In the genomic region with DNA sequence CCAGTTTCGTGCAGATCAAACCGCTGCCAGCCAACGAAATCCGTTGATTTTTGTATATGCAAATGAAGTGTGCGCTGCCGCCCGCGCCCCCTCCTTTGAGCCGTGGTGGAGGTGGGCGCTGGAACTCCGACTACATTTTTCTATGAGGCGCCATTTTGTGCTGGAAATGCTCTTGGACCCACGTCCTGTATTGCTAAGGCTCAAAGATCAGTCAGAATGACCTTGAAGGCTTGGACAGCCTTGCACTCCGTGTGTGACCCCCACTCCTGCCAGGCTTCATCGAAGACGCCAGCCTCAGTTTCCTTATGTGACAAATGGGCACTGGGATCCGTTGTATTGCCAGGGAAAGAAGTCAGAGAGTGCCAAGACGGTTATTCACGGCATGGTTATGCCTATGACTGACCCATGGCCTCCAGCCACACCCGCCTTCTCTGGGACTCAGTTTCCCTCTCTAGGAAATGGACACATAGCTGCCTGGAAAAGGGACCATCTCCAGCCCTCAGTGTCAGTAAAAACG, we compare ENCODE assay signal across 8 cellular contexts. TPM values are rescaled to one million over a fixed set of nuclear protein-coding genes. Genes with fewer than 3 reads are reported as not detected.
DNase-seq lines count a peak whose midpoint lies in the region; ATAC-seq, FAIRE-seq and TF ChIP-seq lines count a peak whose summit lies in the region.

No MANE protein-coding gene starts in this region.

- 72% methylated on average over 7 of the region's 21 CpGs for WGBS in suprapubic skin

- H3K4me1 ChIP-seq in keratinocyte (ENCODE audit: control insufficient read depth, extremely low read depth, insufficient read depth, low read length) (peaks cover 20% of the 10 kb centered on the region), suprapubic skin (peaks cover 15% of the 10 kb centered on the region)

- dilution Hi-C loops in keratinocyte (cut with MboI; ENCODE audit: extremely low pct_ligation_motif_present, low sequenced_read_pairs), result no loop called here

- H3K27ac ChIP-seq in keratinocyte (ENCODE audit: control insufficient read depth, insufficient read depth, low read length) (peak overlapping the region; percentile 83), suprapubic skin (peak overlapping the region; percentile 96)

- TF ChIP-seq POLR2A in suprapubic skin (IDR thresholded peaks at IDR 0.05), result no peak

- no peak for DNase-seq in T-helper 2 cell treated with Interferon-gamma antibody and Interleukin-4, amounts not matched to agents 5 μg/mL and 100 μg/mL, for 36 hours (ENCODE audit: low spot score)
- DNase-seq in T-helper 2 cell (no peak), keratinocyte (ENCODE audit: low read depth, low spot score) (no peak), suprapubic skin (ENCODE audit: low spot score in 2 of 2) (no peak), sciatic nerve (ENCODE audit: low spot score) (no peak), GF-D8 (lab: John Stamatoyannopoulos, UW) (no peak), amygdala (lab: John Stamatoyannopoulos, UW) (no peak)
- no peak for DNase-seq in activated T-helper 2 cell treated with anti-CD3 and anti-CD28 coated beads, Interferon-gamma antibody, Interleukin-2, Interleukin-4, amounts not matched to agents 10 μg/mL and 5 μg/mL and 100 μg/mL, durations not matched to agents 14 hours and 24 hours and 36 hours (ENCODE audit: low spot score)

- TF ChIP-seq EP300 in suprapubic skin (IDR thresholded peaks at IDR 0.05), result no peak

- H3K9me3 ChIP-seq in keratinocyte (ENCODE audit: control insufficient read depth, low read depth, low read length) (no peaks in the 10 kb centered on the region), suprapubic skin (no peaks in the 10 kb centered on the region)

- ATAC-seq in sciatic nerve, result no peak

- peak overlapping the region; percentile 68 to 87 (median 76) for H3K4me3 ChIP-seq in keratinocyte (ENCODE audit: control insufficient read depth in 2 of 3, extremely low read depth in 1 of 3, insufficient read depth in 2 of 3, low read depth in 1 of 3, low read length in 3 of 3)
- peak overlapping the region; percentile 97 for H3K4me3 ChIP-seq in suprapubic skin

- H3K4me2 ChIP-seq in keratinocyte (ENCODE audit: control insufficient read depth, extremely low read depth, insufficient read depth, low read depth, low read length), result peak overlapping the region; percentile 90

- peaks cover 36% of the 10 kb centered on the region for H3K36me3 Mint-ChIP-seq in T-helper 2 cell treated with Interferon-gamma antibody and Interleukin-4, amounts not matched to agents 5 μg/mL and 100 μg/mL, for 36 hours (ENCODE audit: low read depth)
- H3K36me3 Mint-ChIP-seq in activated T-helper 2 cell treated with anti-CD3 and anti-CD28 coated beads, Interferon-gamma antibody, Interleukin-2, Interleukin-4, amounts not matched to agents 10 μg/mL and 5 μg/mL and 100 μg/mL, durations not matched to agents 14 hours and 24 hours and 36 hours (ENCODE audit: low read depth), result peaks cover 46% of the 10 kb centered on the region

- H3K36me3 ChIP-seq in keratinocyte (ENCODE audit: control insufficient read depth in 2 of 2, extremely low read depth in 1 of 2, insufficient read depth in 2 of 2, low read length in 2 of 2), result peaks cover 9 to 22% of the 10 kb centered on the region in 2 experiments
- peaks cover 15% of the 10 kb centered on the region for H3K36me3 ChIP-seq in suprapubic skin

- peak overlapping the region; percentile 97 for H2AFZ ChIP-seq in keratinocyte (ENCODE audit: control insufficient read depth, low read length)

- no peak for TF ChIP-seq CTCF in keratinocyte (optimal IDR thresholded peaks at IDR 0.05 in 1 of 3, IDR thresholded peaks at IDR 0.05 in 1 of 3, conservative IDR thresholded peaks at IDR 0.05 in 1 of 3; ENCODE audit: extremely low read depth in 1 of 3, insufficient read depth in 2 of 3, low read length in 3 of 3)
- no peak for TF ChIP-seq CTCF in suprapubic skin (IDR thresholded peaks at IDR 0.05)

- H3K9ac ChIP-seq in keratinocyte (ENCODE audit: control insufficient read depth, extremely low read depth, insufficient read depth, low read length), result peak overlapping the region; percentile 69

- peak overlapping the region; percentile 99 for H3K27ac Mint-ChIP-seq in T-helper 2 cell treated with Interferon-gamma antibody and Interleukin-4, amounts not matched to agents 5 μg/mL and 100 μg/mL, for 36 hours
- peak overlapping the region; percentile 97 for H3K27ac Mint-ChIP-seq in activated T-helper 2 cell treated with anti-CD3 and anti-CD28 coated beads, Interferon-gamma antibody, Interleukin-2, Interleukin-4, amounts not matched to agents 10 μg/mL and 5 μg/mL and 100 μg/mL, durations not matched to agents 14 hours and 24 hours and 36 hours

- H3K4me1 Mint-ChIP-seq in T-helper 2 cell treated with Interferon-gamma antibody and Interleukin-4, amounts not matched to agents 5 μg/mL and 100 μg/mL, for 36 hours (ENCODE audit: low read depth), result peaks cover 21% of the 10 kb centered on the region
- peaks cover 19% of the 10 kb centered on the region for H3K4me1 Mint-ChIP-seq in activated T-helper 2 cell treated with anti-CD3 and anti-CD28 coated beads, Interferon-gamma antibody, Interleukin-2, Interleukin-4, amounts not matched to agents 10 μg/mL and 5 μg/mL and 100 μg/mL, durations not matched to agents 14 hours and 24 hours and 36 hours (ENCODE audit: low read depth)

- peaks cover 10% of the 10 kb centered on the region for H3K27me3 Mint-ChIP-seq in T-helper 2 cell treated with Interferon-gamma antibody and Interleukin-4, amounts not matched to agents 5 μg/mL and 100 μg/mL, for 36 hours (ENCODE audit: low read depth)
- peaks cover 5% of the 10 kb centered on the region for H3K27me3 Mint-ChIP-seq in activated T-helper 2 cell treated with anti-CD3 and anti-CD28 coated beads, Interferon-gamma antibody, Interleukin-2, Interleukin-4, amounts not matched to agents 10 μg/mL and 5 μg/mL and 100 μg/mL, durations not matched to agents 14 hours and 24 hours and 36 hours (ENCODE audit: low read depth)

- peaks cover 33% of the 10 kb centered on the region for H3K79me2 ChIP-seq in keratinocyte (ENCODE audit: control insufficient read depth, insufficient read depth, low read length)

- peak overlapping the region; percentile 94 for H3K4me3 Mint-ChIP-seq in T-helper 2 cell treated with Interferon-gamma antibody and Interleukin-4, amounts not matched to agents 5 μg/mL and 100 μg/mL, for 36 hours
- peak overlapping the region; percentile 93 for H3K4me3 Mint-ChIP-seq in activated T-helper 2 cell treated with anti-CD3 and anti-CD28 coated beads, Interferon-gamma antibody, Interleukin-2, Interleukin-4, amounts not matched to agents 10 μg/mL and 5 μg/mL and 100 μg/mL, durations not matched to agents 14 hours and 24 hours and 36 hours (ENCODE audit: low read depth)

- H3K9me1 ChIP-seq in keratinocyte (ENCODE audit: control insufficient read depth, extremely low read depth, insufficient read depth, low read length), result no peaks in the 10 kb centered on the region

- H3K9me3 Mint-ChIP-seq in T-helper 2 cell treated with Interferon-gamma antibody and Interleukin-4, amounts not matched to agents 5 μg/mL and 100 μg/mL, for 36 hours, result peaks cover 23% of the 10 kb centered on the region
- H3K9me3 Mint-ChIP-seq in activated T-helper 2 cell treated with anti-CD3 and anti-CD28 coated beads, Interferon-gamma antibody, Interleukin-2, Interleukin-4, amounts not matched to agents 10 μg/mL and 5 μg/mL and 100 μg/mL, durations not matched to agents 14 hours and 24 hours and 36 hours, result peaks cover 16% of the 10 kb centered on the region

- intact Hi-C loops in activated T-helper 2 cell treated with anti-CD3 and anti-CD28 coated beads, Interferon-gamma antibody, Interleukin-2, Interleukin-4, amounts not matched to agents 10 μg/mL and 5 μg/mL and 100 μg/mL, durations not matched to agents 14 hours and 24 hours and 36 hours (cut with micrococcal nuclease), result loop anchor here (1.0 kb wide), 3 partner anchors 53 to 149 kb away; a partner anchor contains a TSS
- intact Hi-C loops in sciatic nerve (cut with DNase I), result no loop called here

- H3K27me3 ChIP-seq in keratinocyte (ENCODE audit: control insufficient read depth, extremely low read depth, insufficient read depth, low read length) (no peaks in the 10 kb centered on the region), suprapubic skin (no peaks in the 10 kb centered on the region)

- FAIRE-seq in keratinocyte (lab: Jason Lieb, UNC), result no peak

- peaks cover 12% of the 10 kb centered on the region for H4K20me1 ChIP-seq in keratinocyte (ENCODE audit: control insufficient read depth, extremely low read depth, insufficient read depth, low read length)

RNA-seq across cellular contexts. Expression of a gene that starts 0.8 kb away (rescaled TPM):
- 210 and 220 TPM in 2 replicates for total RNA-seq in activated T-helper 2 cell treated with anti-CD3 and anti-CD28 coated beads, Interferon-gamma antibody, Interleukin-2, Interleukin-4, amounts not matched to agents 10 μg/mL and 5 μg/mL and 100 μg/mL, durations not matched to agents 14 hours and 24 hours and 36 hours
- polyA plus RNA-seq in keratinocyte, result 22.1 to 42.3 TPM (median 31.8 TPM) in 3 replicates
- 15.8 TPM for polyA plus RNA-seq in keratinocyte (2011; ENCODE audit: low read depth)
- 22.8 and 36.7 TPM in 2 replicates for polyA plus RNA-seq in keratinocyte (2011; cell fraction: cytosol; rRNA removed)
- 17.6 and 18.6 TPM in 2 replicates for polyA plus RNA-seq in keratinocyte (2011; cell fraction: nucleus; rRNA removed)
- polyA plus RNA-seq in keratinocyte (2012; ENCODE audit: low replicate concordance), result 10.3 and 46.1 TPM in 2 replicates
- 13.1 to 95.6 TPM (median 17.0 TPM) in 3 replicates for polyA minus RNA-seq in keratinocyte
- 92.3 TPM for polyA minus RNA-seq in keratinocyte (2011; cell fraction: cytosol; rRNA and poly(A)+ RNA removed)
- polyA minus RNA-seq in keratinocyte (2011; cell fraction: nucleus; rRNA and poly(A)+ RNA removed), result 7.1 and 14.1 TPM in 2 replicates
- 10 to 100 TPM in 2 of 4 donors, 1 to 10 TPM in 2; 7.4 to 17.0 (median 12.2) TPM for total RNA-seq in suprapubic skin
- 17.1 TPM for total RNA-seq in sciatic nerve

RNA-seq across cellular contexts. Expression of a gene that starts 22.6 kb away (rescaled TPM):
- 2,206 and 2,207 TPM in 2 replicates for total RNA-seq in activated T-helper 2 cell treated with anti-CD3 and anti-CD28 coated beads, Interferon-gamma antibody, Interleukin-2, Interleukin-4, amounts not matched to agents 10 μg/mL and 5 μg/mL and 100 μg/mL, durations not matched to agents 14 hours and 24 hours and 36 hours
- polyA plus RNA-seq in keratinocyte, result 282 to 1,011 TPM (median 432 TPM) in 3 replicates
- polyA plus RNA-seq in keratinocyte (2011; ENCODE audit: low read depth), result 1,408 TPM
- 386 and 941 TPM in 2 replicates for polyA plus RNA-seq in keratinocyte (2011; cell fraction: cytosol; rRNA removed)
- 156 and 225 TPM in 2 replicates for polyA plus RNA-seq in keratinocyte (2011; cell fraction: nucleus; rRNA removed)
- polyA plus RNA-seq in keratinocyte (2012; ENCODE audit: low replicate concordance), result 1,660 and 2,244 TPM in 2 replicates
- 421 to 920 TPM (median 581 TPM) in 3 replicates for polyA minus RNA-seq in keratinocyte
- 2,342 TPM for polyA minus RNA-seq in keratinocyte (2011; cell fraction: cytosol; rRNA and poly(A)+ RNA removed)
- polyA minus RNA-seq in keratinocyte (2011; cell fraction: nucleus; rRNA and poly(A)+ RNA removed), result 93.7 and 95.8 TPM in 2 replicates
- total RNA-seq in suprapubic skin (100 to 1,000 TPM; 605 to 767 (median 714) TPM), sciatic nerve (902 TPM)

RNA-seq across cellular contexts. Expression of a gene that starts 24.3 kb away (rescaled TPM):
- total RNA-seq in activated T-helper 2 cell treated with anti-CD3 and anti-CD28 coated beads, Interferon-gamma antibody, Interleukin-2, Interleukin-4, amounts not matched to agents 10 μg/mL and 5 μg/mL and 100 μg/mL, durations not matched to agents 14 hours and 24 hours and 36 hours, result 7.9 and 10.5 TPM in 2 replicates
- 0.23 to 0.31 TPM (median 0.24 TPM) in 3 replicates for polyA plus RNA-seq in keratinocyte
- polyA plus RNA-seq in keratinocyte (2011; ENCODE audit: low read depth), result 1.7 TPM
- 0.08 TPM in 1 of 2 replicates, not detected in the other for polyA plus RNA-seq in keratinocyte (2011; cell fraction: cytosol; rRNA removed)
- polyA plus RNA-seq in keratinocyte (2011; cell fraction: nucleus; rRNA removed), result not detected in 2 replicates
- 1.1 and 1.7 TPM in 2 replicates for polyA plus RNA-seq in keratinocyte (2012; ENCODE audit: low replicate concordance)
- 0.33 TPM in 1 of 3 replicates, not detected in the others for polyA minus RNA-seq in keratinocyte
- polyA minus RNA-seq in keratinocyte (2011; cell fraction: cytosol; rRNA and poly(A)+ RNA removed), result 4.8 TPM
- 0.42 TPM in 1 of 2 replicates, not detected in the other for polyA minus RNA-seq in keratinocyte (2011; cell fraction: nucleus; rRNA and poly(A)+ RNA removed)
- total RNA-seq in suprapubic skin (10 to 100 TPM in 3 of 4 donors, 1 to 10 TPM in 1; 6.3 to 37.1 (median 29.3) TPM), sciatic nerve (2.9 TPM)

RNA-seq across cellular contexts. Expression of a gene that starts 31.8 kb away (rescaled TPM):
- not detected in 2 replicates for total RNA-seq in activated T-helper 2 cell treated with anti-CD3 and anti-CD28 coated beads, Interferon-gamma antibody, Interleukin-2, Interleukin-4, amounts not matched to agents 10 μg/mL and 5 μg/mL and 100 μg/mL, durations not matched to agents 14 hours and 24 hours and 36 hours
- polyA plus RNA-seq in keratinocyte, result 0.19 TPM in 1 of 3 replicates, not detected in the others
- polyA plus RNA-seq in keratinocyte (2011; ENCODE audit: low read depth), result not detected
- polyA plus RNA-seq in keratinocyte (2011; cell fraction: cytosol; rRNA removed), result not detected in 2 replicates
- 0.55 and 0.79 TPM in 2 replicates for polyA plus RNA-seq in keratinocyte (2011; cell fraction: nucleus; rRNA removed)
- not detected in 2 replicates for polyA plus RNA-seq in keratinocyte (2012; ENCODE audit: low replicate concordance)
- not detected in 3 replicates for polyA minus RNA-seq in keratinocyte
- polyA minus RNA-seq in keratinocyte (2011; cell fraction: cytosol; rRNA and poly(A)+ RNA removed), result not detected
- polyA minus RNA-seq in keratinocyte (2011; cell fraction: nucleus; rRNA and poly(A)+ RNA removed), result not detected in 2 replicates
- total RNA-seq in suprapubic skin, result not detected
- not detected for total RNA-seq in sciatic nerve

RNA-seq across cellular contexts. Expression of a gene that starts 34.7 kb away (rescaled TPM):
- total RNA-seq in activated T-helper 2 cell treated with anti-CD3 and anti-CD28 coated beads, Interferon-gamma antibody, Interleukin-2, Interleukin-4, amounts not matched to agents 10 μg/mL and 5 μg/mL and 100 μg/mL, durations not matched to agents 14 hours and 24 hours and 36 hours, result not detected in 2 replicates
- not detected in 3 replicates for polyA plus RNA-seq in keratinocyte
- not detected for polyA plus RNA-seq in keratinocyte (2011; ENCODE audit: low read depth)
- polyA plus RNA-seq in keratinocyte (2011; cell fraction: cytosol; rRNA removed), result not detected in 2 replicates
- polyA plus RNA-seq in keratinocyte (2011; cell fraction: nucleus; rRNA removed), result 0.01 TPM in 1 of 2 replicates, not detected in the other
- polyA plus RNA-seq in keratinocyte (2012; ENCODE audit: low replicate concordance), result not detected in 2 replicates
- not detected in 3 replicates for polyA minus RNA-seq in keratinocyte
- not detected for polyA minus RNA-seq in keratinocyte (2011; cell fraction: cytosol; rRNA and poly(A)+ RNA removed)
- not detected in 2 replicates for polyA minus RNA-seq in keratinocyte (2011; cell fraction: nucleus; rRNA and poly(A)+ RNA removed)
- total RNA-seq in suprapubic skin (under 1 TPM in 2 of 4 donors, not detected in 2; 0.08 to 0.26 TPM), sciatic nerve (9.0 TPM)

Comparison
In these comparisons a context has a peak if more than half of its experiments do, and no peak if none do; other contexts are left out.
1. RNA of a gene that starts 0.8 kb away (total RNA-seq): 210 to 220 TPM in activated T-helper 2 cell treated with anti-CD3 and anti-CD28 coated beads, Interferon-gamma antibody, Interleukin-2, Interleukin-4, amounts not matched to agents 10 μg/mL and 5 μg/mL and 100 μg/mL, durations not matched to agents 14 hours and 24 hours and 36 hours; 17.1 TPM in sciatic nerve (single experiment) and 7.4 to 17.0 TPM in suprapubic skin; every median in the first group is over 10 times any median in the second.